21 cellular contexts compared by ENCODE assay signal in genomic region chr12:111418594-111418880, GRCh38. TPM values are rescaled to one million over a fixed set of nuclear protein-coding genes. Genes with fewer than 3 reads are reported as not detected.
DNase-seq lines count a peak whose midpoint lies in the region; ATAC-seq and TF ChIP-seq lines count a peak whose summit lies in the region.
"Had no signal": no experiment of that assay in that cellular context is flagged by ENCODE, and none has a peak within 500 bp of the region (broad histone marks: within the 10 kb centered on the region; RNA-seq: fewer than 3 reads in every experiment).

No MANE protein-coding gene starts in this region.

- H3K27ac ChIP-seq in left ventricle myocardium inferior (replicated peaks) (peak overlapping the region; percentile 97), GM23338 (ENCODE audit: low read depth) (no peak overlapping the region), osteoblast (ENCODE audit: low read depth, low read length) (no peak overlapping the region)
- H3K27ac ChIP-seq: BLaER1 treated with 17β-estradiol and CSF1 and Interleukin-3, amounts not matched to agents 10 nM and 100 nM; GM23248; HL-60 had no signal

- H3K4me1 Mint-ChIP-seq in GM23338 = peaks cover 40% of the 10 kb centered on the region
- H3K4me1 Mint-ChIP-seq in activated naive CD8-positive, alpha-beta T cell treated with anti-CD3 and anti-CD28 coated beads, Interleukin-2, amount 50 U/mL, for 24 hours = peaks cover 37% of the 10 kb centered on the region

- TF ChIP-seq CTCF in left ventricle myocardium inferior (IDR thresholded peaks at IDR 0.05; ENCODE audit: borderline replicate concordance) = no peak
- TF ChIP-seq CTCF in GM23338 (conservative IDR thresholded peaks at IDR 0.05; ENCODE audit: low read depth in 2 of 2) = no peak
- TF ChIP-seq CTCF in osteoblast (IDR thresholded peaks at IDR 0.05; ENCODE audit: extremely low read depth, low read depth, low read length) = no peak
- no peak for TF ChIP-seq CTCF in GM20000 (IDR thresholded peaks at IDR 0.05; ENCODE audit: extremely low read depth, missing control alignments)

- intact Hi-C loops in left ventricle myocardium inferior (cut with micrococcal nuclease) (no loop called here), Right ventricle myocardium inferior (cut with DNase I) (no loop called here)

- H3K79me2 ChIP-seq in GM23338 (replicated peaks; ENCODE audit: insufficient read depth) (peaks cover 91% of the 10 kb centered on the region), osteoblast (ENCODE audit: insufficient read depth, low read length) (peaks cover 94% of the 10 kb centered on the region)

- ATAC-seq in Right ventricle myocardium inferior = no peak
- peak; percentile 6; the same call in 2 of the 3 replicates for ATAC-seq in GM23338
- ATAC-seq in esophagus mucosa = peak; percentile 34
- ATAC-seq in activated naive CD8-positive, alpha-beta T cell treated with anti-CD3 and anti-CD28 coated beads, Interleukin-2, amount 50 U/mL, for 24 hours = no peak
- no peak for ATAC-seq in GM19351 (IDR thresholded peaks at IDR 0.05; ENCODE audit: unreplicated experiment)
- ATAC-seq: CD8-positive, alpha-beta T cell; GM12878; HCT116 had no signal

- peaks cover 7% of the 10 kb centered on the region for H3K27me3 Mint-ChIP-seq in GM23338 (ENCODE audit: insufficient read depth, low read depth, poor library complexity)
- H3K27me3 Mint-ChIP-seq in activated naive CD8-positive, alpha-beta T cell treated with anti-CD3 and anti-CD28 coated beads, Interleukin-2, amount 50 U/mL, for 24 hours = no peaks in the 10 kb centered on the region
- H3K27me3 Mint-ChIP-seq: B cell had no signal

- peaks cover 29% of the 10 kb centered on the region for H4K20me1 ChIP-seq in GM23338 (replicated peaks; ENCODE audit: insufficient read depth)
- peaks cover 52% of the 10 kb centered on the region for H4K20me1 ChIP-seq in osteoblast (ENCODE audit: insufficient read depth, low read length)

- no peak overlapping the region for H2AFZ ChIP-seq in GM23338
- no peak overlapping the region for H2AFZ ChIP-seq in osteoblast (ENCODE audit: low read length)
- H2AFZ ChIP-seq: GM23248 had no signal

- H3K27ac Mint-ChIP-seq in GM23338 = no peak overlapping the region
- H3K27ac Mint-ChIP-seq in activated naive CD8-positive, alpha-beta T cell treated with anti-CD3 and anti-CD28 coated beads, Interleukin-2, amount 50 U/mL, for 24 hours = no peak overlapping the region
- H3K27ac Mint-ChIP-seq: B cell; CD8-positive, alpha-beta T cell; HFFc6 had no signal

- H3K9me3 ChIP-seq in left ventricle myocardium inferior (replicated peaks) (no peaks in the 10 kb centered on the region), osteoblast (ENCODE audit: low read depth, low read length) (no peaks in the 10 kb centered on the region)

- H3K9me2 ChIP-seq in GM23338 (ENCODE audit: insufficient read depth) = no peaks in the 10 kb centered on the region

- peaks cover 52% of the 10 kb centered on the region for H3K36me3 ChIP-seq in left ventricle myocardium inferior
- peaks cover 14% of the 10 kb centered on the region for H3K36me3 ChIP-seq in GM23338 (ENCODE audit: insufficient read depth)
- peaks cover 51% of the 10 kb centered on the region for H3K36me3 ChIP-seq in osteoblast (ENCODE audit: insufficient read depth, low read length)

- H3K4me2 ChIP-seq in GM23338 (no peak overlapping the region), osteoblast (ENCODE audit: insufficient read depth, low read length) (no peak overlapping the region)
- H3K4me2 ChIP-seq: BLaER1 treated with 17β-estradiol and CSF1 and Interleukin-3, amounts not matched to agents 10 nM and 100 nM had no signal

- peaks cover 58% of the 10 kb centered on the region for H3K36me3 Mint-ChIP-seq in GM23338 (ENCODE audit: low read depth)
- peaks cover 48% of the 10 kb centered on the region for H3K36me3 Mint-ChIP-seq in activated naive CD8-positive, alpha-beta T cell treated with anti-CD3 and anti-CD28 coated beads, Interleukin-2, amount 50 U/mL, for 24 hours (ENCODE audit: low read depth)

- no peak overlapping the region for H3K4me3 ChIP-seq in left ventricle myocardium inferior
- H3K4me3 ChIP-seq in GM23338 = no peak overlapping the region
- H3K4me3 ChIP-seq in osteoblast (ENCODE audit: insufficient read depth, low read length) = no peak overlapping the region
- H3K4me3 ChIP-seq: BLaER1 treated with 17β-estradiol and CSF1 and Interleukin-3, amounts not matched to agents 10 nM and 100 nM; GM12878; GM23248 had no signal

- DNase-seq in left ventricle myocardium inferior (no peak), Right ventricle myocardium inferior (ENCODE audit: missing footprints) (no peak), GM23338 (ENCODE audit: low spot score) (no peak), osteoblast (ENCODE audit: insufficient read length, low spot score, missing footprints) (peak; percentile 11), GM20000 (ENCODE audit: low spot score) (no peak)
- DNase-seq in activated naive CD8-positive, alpha-beta T cell treated with anti-CD3 and anti-CD28 coated beads, Interleukin-2, amount 50 U/mL, for 24 hours = no peak
- DNase-seq: Calu3; CD8-positive, alpha-beta T cell; DMS 273 treated with DMSO at 0.1 percent for 48 hours; DMS53; DND-41; EL; GM23248; HFFc6 had no signal

- no peak overlapping the region for H3K4me3 Mint-ChIP-seq in GM23338
- H3K4me3 Mint-ChIP-seq in activated naive CD8-positive, alpha-beta T cell treated with anti-CD3 and anti-CD28 coated beads, Interleukin-2, amount 50 U/mL, for 24 hours = no peak overlapping the region
- H3K4me3 Mint-ChIP-seq: B cell; CD8-positive, alpha-beta T cell; HFFc6 had no signal

- H3K9me3 Mint-ChIP-seq in GM23338 = no peaks in the 10 kb centered on the region
- no peaks in the 10 kb centered on the region for H3K9me3 Mint-ChIP-seq in activated naive CD8-positive, alpha-beta T cell treated with anti-CD3 and anti-CD28 coated beads, Interleukin-2, amount 50 U/mL, for 24 hours
- H3K9me3 Mint-ChIP-seq: CD8-positive, alpha-beta T cell; HFFc6 had no signal

- peaks cover 5% of the 10 kb centered on the region for H3F3A ChIP-seq in GM23338 (replicated peaks; ENCODE audit: low read depth)

- H3K27me3 ChIP-seq in left ventricle myocardium inferior (ENCODE audit: low read depth) (no peaks in the 10 kb centered on the region), GM23338 (ENCODE audit: insufficient read depth) (no peaks in the 10 kb centered on the region), osteoblast (ENCODE audit: insufficient read depth, low read length) (no peaks in the 10 kb centered on the region)
- H3K27me3 ChIP-seq: BLaER1 treated with 17β-estradiol and CSF1 and Interleukin-3, amounts not matched to agents 10 nM and 100 nM had no signal

- H3K4me1 ChIP-seq in left ventricle myocardium inferior (peaks cover 97% of the 10 kb centered on the region), GM23338 (ENCODE audit: insufficient read depth) (peaks cover 17% of the 10 kb centered on the region), osteoblast (ENCODE audit: insufficient read depth, low read length) (peaks cover 10% of the 10 kb centered on the region)

TF ChIP-seq in GM23338, 12 proteins besides CTCF, POLR2A, EP300 and RAD21:
- TF ChIP-seq, protein P1, sequence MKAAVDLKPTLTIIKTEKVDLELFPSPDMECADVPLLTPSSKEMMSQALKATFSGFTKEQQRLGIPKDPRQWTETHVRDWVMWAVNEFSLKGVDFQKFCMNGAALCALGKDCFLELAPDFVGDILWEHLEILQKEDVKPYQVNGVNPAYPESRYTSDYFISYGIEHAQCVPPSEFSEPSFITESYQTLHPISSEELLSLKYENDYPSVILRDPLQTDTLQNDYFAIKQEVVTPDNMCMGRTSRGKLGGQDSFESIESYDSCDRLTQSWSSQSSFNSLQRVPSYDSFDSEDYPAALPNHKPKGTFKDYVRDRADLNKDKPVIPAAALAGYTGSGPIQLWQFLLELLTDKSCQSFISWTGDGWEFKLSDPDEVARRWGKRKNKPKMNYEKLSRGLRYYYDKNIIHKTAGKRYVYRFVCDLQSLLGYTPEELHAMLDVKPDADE (IDR thresholded peaks at IDR 0.05) = no peak
- no peak for TF ChIP-seq ZNF331 (CRISPR knock-in tag; IDR thresholded peaks at IDR 0.05; ENCODE audit: low read depth)
- no peak for TF ChIP-seq NANOG (IDR thresholded peaks at IDR 0.05; ENCODE audit: borderline replicate concordance)
- TF ChIP-seq ZNF114 (CRISPR knock-in tag; IDR thresholded peaks at IDR 0.05) = no peak
- no peak for TF ChIP-seq EZH2 (IDR thresholded peaks at IDR 0.05; ENCODE audit: low read depth, unreplicated experiment)
- no peak for TF ChIP-seq EZH2phosphoT487 (IDR thresholded peaks at IDR 0.05; ENCODE audit: unreplicated experiment)
TF ChIP-seq in GM23338: peak in this region for 0.

RNA-seq across cellular contexts. Expression of gene SH2B3, which starts 12.8 kb away (rescaled TPM):
- total RNA-seq in left ventricle myocardium inferior = 50.5 TPM
- total RNA-seq in Right ventricle myocardium inferior = 43.7 TPM
- 59.0 and 59.3 TPM in 2 replicates for total RNA-seq in GM23338 (2014; rRNA removed; shearing (Covaris generic))
- polyA plus RNA-seq in GM23338 (2016; fragmentation: Nextera tagmentation; extraction: Ambion mirVana) = 7.6 and 8.1 TPM in 2 replicates
- total RNA-seq in esophagus mucosa = 1.8 TPM
- 32.4 and 51.4 TPM in 2 replicates for total RNA-seq in osteoblast

RNA-seq across cellular contexts. Expression of gene PHETA1, which starts 49.6 kb away (rescaled TPM):
- total RNA-seq in left ventricle myocardium inferior (29.8 TPM), Right ventricle myocardium inferior (37.4 TPM), esophagus mucosa (9.2 TPM), osteoblast (8.3 and 9.1 TPM in 2 replicates)
- total RNA-seq in GM23338 (2014; rRNA removed; shearing (Covaris generic)) = 12.9 and 15.4 TPM in 2 replicates
- polyA plus RNA-seq in GM23338 (2016; fragmentation: Nextera tagmentation; extraction: Ambion mirVana) = 4.8 and 5.3 TPM in 2 replicates

Comparison
In these comparisons a context has a peak if more than half of its experiments do, and no peak if none do; other contexts are left out.
1. ATAC-seq: peak in GM23338 (single experiment) and esophagus mucosa (single experiment); none in Right ventricle myocardium inferior (single experiment), activated naive CD8-positive, alpha-beta T cell treated with anti-CD3 and anti-CD28 coated beads, Interleukin-2, amount 50 U/mL, for 24 hours (single experiment) and GM19351 (single experiment).
2. RNA of gene SH2B3, which starts 12.8 kb away (total RNA-seq): 59.0 to 59.3 TPM in GM23338, 32.4 to 51.4 TPM in osteoblast, 50.5 TPM in left ventricle myocardium inferior (single experiment) and 43.7 TPM in Right ventricle myocardium inferior (single experiment); 1.8 TPM in esophagus mucosa (single experiment); every median in the first group is over 10 times any median in the second.